ENCODE assay signal across 1 cellular context in the genomic region with DNA sequence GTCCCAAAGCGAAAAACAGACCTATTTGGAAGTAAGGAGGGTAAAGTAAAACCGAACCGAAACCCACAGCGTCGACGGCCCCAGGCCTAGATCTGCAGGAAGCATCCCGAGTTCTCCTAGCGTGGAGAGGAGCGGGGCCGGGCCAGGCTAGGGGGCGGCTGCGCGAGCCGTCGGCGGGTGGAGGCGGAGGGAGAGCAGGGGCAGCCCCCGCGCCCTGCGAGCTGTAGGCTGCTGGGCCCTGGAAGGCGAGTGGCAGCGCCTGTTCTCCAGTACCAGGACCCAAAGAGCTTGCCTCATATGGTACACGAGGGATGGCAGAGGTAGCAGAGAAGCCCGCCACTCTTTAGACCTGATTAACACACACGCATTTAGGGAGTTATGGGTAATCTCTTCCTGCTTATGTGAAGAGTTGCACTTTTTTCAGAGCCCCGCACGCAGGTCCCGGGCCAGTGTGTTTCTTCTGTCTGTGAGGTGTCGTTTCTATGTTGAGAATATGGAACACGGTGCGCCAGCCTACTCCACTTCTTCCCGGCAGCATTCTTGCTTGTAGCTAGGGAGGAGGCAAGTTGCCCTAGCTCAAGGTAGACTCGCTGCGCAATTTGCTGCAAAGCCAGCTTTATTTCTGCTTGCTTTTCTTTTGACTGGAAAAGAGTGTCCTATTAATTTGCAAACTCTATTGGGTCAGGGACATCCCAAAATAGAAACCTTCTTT.
TF ChIP-seq lines count a peak whose summit lies in the region.

No MANE protein-coding gene starts in this region.

TF ChIP-seq in WTC11, 78 proteins besides CTCF, POLR2A, EP300 and RAD21 (continued from another document):
- peak; percentile 13; the same call in 1 of the 2 replicates for TF ChIP-seq MAX (CRISPR knock-in tag; IDR thresholded peaks at IDR 0.05)
- TF ChIP-seq, protein P1, sequence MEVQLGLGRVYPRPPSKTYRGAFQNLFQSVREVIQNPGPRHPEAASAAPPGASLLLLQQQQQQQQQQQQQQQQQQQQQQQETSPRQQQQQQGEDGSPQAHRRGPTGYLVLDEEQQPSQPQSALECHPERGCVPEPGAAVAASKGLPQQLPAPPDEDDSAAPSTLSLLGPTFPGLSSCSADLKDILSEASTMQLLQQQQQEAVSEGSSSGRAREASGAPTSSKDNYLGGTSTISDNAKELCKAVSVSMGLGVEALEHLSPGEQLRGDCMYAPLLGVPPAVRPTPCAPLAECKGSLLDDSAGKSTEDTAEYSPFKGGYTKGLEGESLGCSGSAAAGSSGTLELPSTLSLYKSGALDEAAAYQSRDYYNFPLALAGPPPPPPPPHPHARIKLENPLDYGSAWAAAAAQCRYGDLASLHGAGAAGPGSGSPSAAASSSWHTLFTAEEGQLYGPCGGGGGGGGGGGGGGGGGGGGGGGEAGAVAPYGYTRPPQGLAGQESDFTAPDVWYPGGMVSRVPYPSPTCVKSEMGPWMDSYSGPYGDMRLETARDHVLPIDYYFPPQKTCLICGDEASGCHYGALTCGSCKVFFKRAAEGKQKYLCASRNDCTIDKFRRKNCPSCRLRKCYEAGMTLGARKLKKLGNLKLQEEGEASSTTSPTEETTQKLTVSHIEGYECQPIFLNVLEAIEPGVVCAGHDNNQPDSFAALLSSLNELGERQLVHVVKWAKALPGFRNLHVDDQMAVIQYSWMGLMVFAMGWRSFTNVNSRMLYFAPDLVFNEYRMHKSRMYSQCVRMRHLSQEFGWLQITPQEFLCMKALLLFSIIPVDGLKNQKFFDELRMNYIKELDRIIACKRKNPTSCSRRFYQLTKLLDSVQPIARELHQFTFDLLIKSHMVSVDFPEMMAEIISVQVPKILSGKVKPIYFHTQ (CRISPR knock-in tag; IDR thresholded peaks at IDR 0.05): no peak
